In genomic region chr1:9289090-9289534, GRCh38 we compare ENCODE assay signal across 8 cellular contexts. TPM values are rescaled to one million over a fixed set of nuclear protein-coding genes. Genes with fewer than 3 reads are reported as not detected.
A peak's percentile ranks its signal among the peaks of the same experiment; 100 is the strongest.
DNase-seq lines count a peak whose midpoint lies in the region; ATAC-seq, FAIRE-seq and TF ChIP-seq lines count a peak whose summit lies in the region.

No MANE protein-coding gene starts in this region.

- H3K9me3 ChIP-seq in CD4-positive, CD25-positive, alpha-beta regulatory T cell (ENCODE audit: control insufficient read depth in 2 of 2, low read length in 2 of 2): peaks cover 9 to 10% of the 10 kb centered on the region in 2 experiments
- H3K9me3 ChIP-seq in astrocyte (ENCODE audit: insufficient read depth, low read depth, low read length): peaks cover 4% of the 10 kb centered on the region

- H3K27me3 Mint-ChIP-seq in CD4-positive, CD25-positive, alpha-beta regulatory T cell: no peaks in the 10 kb centered on the region
- H3K27me3 Mint-ChIP-seq in HFFc6 (ENCODE audit: insufficient read depth) (peaks cover 4% of the 10 kb centered on the region), astrocyte (ENCODE audit: low read depth, unreplicated experiment) (peaks cover 7% of the 10 kb centered on the region)

- H3K4me2 ChIP-seq in astrocyte (ENCODE audit: low read length): no peak overlapping the region

- peaks cover 2 to 20% (median 5%) of the 10 kb centered on the region in 7 donors for H3K9me3 Mint-ChIP-seq in CD4-positive, CD25-positive, alpha-beta regulatory T cell
- H3K9me3 Mint-ChIP-seq in HFFc6 (peaks cover 14% of the 10 kb centered on the region), astrocyte (ENCODE audit: unreplicated experiment) (peaks cover 29% of the 10 kb centered on the region)

- H4K20me1 ChIP-seq in astrocyte (ENCODE audit: insufficient read depth, low read length): peaks cover 7% of the 10 kb centered on the region

- H3K4me1 ChIP-seq in CD4-positive, CD25-positive, alpha-beta regulatory T cell (ENCODE audit: control insufficient read depth, insufficient read depth, low read length, poor library complexity, severe bottlenecking): peaks cover 29% of the 10 kb centered on the region
- peaks cover 19% of the 10 kb centered on the region for H3K4me1 ChIP-seq in astrocyte (ENCODE audit: insufficient read depth, low read length)

- H3K27ac ChIP-seq in CD4-positive, CD25-positive, alpha-beta regulatory T cell (ENCODE audit: insufficient read depth, low read length, poor library complexity, severe bottlenecking): no peak overlapping the region
- H3K27ac ChIP-seq in astrocyte (ENCODE audit: low read depth, low read length): no peak overlapping the region

- H3K79me2 ChIP-seq in astrocyte (ENCODE audit: insufficient read depth, low read length): peaks cover 7% of the 10 kb centered on the region

- no peak overlapping the region for H3K27ac Mint-ChIP-seq in CD4-positive, CD25-positive, alpha-beta regulatory T cell
- H3K27ac Mint-ChIP-seq in HFFc6: no peak overlapping the region
- no peak overlapping the region for H3K27ac Mint-ChIP-seq in astrocyte (ENCODE audit: unreplicated experiment)

- FAIRE-seq in astrocyte (lab: Jason Lieb, UNC): no peak

- no peaks in the 10 kb centered on the region for H3K27me3 ChIP-seq in CD4-positive, CD25-positive, alpha-beta regulatory T cell (ENCODE audit: control insufficient read depth, insufficient read depth, low read length)
- H3K27me3 ChIP-seq in astrocyte (ENCODE audit: insufficient read depth, low read length): no peaks in the 10 kb centered on the region

- TF ChIP-seq CTCF in HFFc6 (IDR thresholded peaks at IDR 0.05): peak; percentile 100
- peak; percentile 98 for TF ChIP-seq CTCF in astrocyte (IDR thresholded peaks at IDR 0.05; ENCODE audit: insufficient read depth, low read depth, low read length)

- no peak overlapping the region for H3K9ac ChIP-seq in astrocyte (ENCODE audit: low read length)

- no peak overlapping the region for H3K4me3 ChIP-seq in CD4-positive, CD25-positive, alpha-beta regulatory T cell (ENCODE audit: low read depth, low read length)
- H3K4me3 ChIP-seq in astrocyte (ENCODE audit: insufficient read depth, low read depth, low read length): no peak overlapping the region

- no peak for ATAC-seq in CD4-positive, CD25-positive, alpha-beta regulatory T cell (ENCODE audit: low read depth in 2 of 2)
- no peak for ATAC-seq in GM21619 (IDR thresholded peaks at IDR 0.05; ENCODE audit: unreplicated experiment)
- no peak for ATAC-seq in HG02610 (IDR thresholded peaks at IDR 0.05; ENCODE audit: unreplicated experiment)

- H2AFZ ChIP-seq in astrocyte (ENCODE audit: low read depth, low read length): no peak overlapping the region

- no peaks in the 10 kb centered on the region for H3K36me3 ChIP-seq in CD4-positive, CD25-positive, alpha-beta regulatory T cell (ENCODE audit: control insufficient read depth, insufficient read depth, low read length)
- H3K36me3 ChIP-seq in astrocyte (ENCODE audit: insufficient read depth, low read length): no peaks in the 10 kb centered on the region

- H3K36me3 Mint-ChIP-seq in CD4-positive, CD25-positive, alpha-beta regulatory T cell: peaks cover 4% of the 10 kb centered on the region
- H3K36me3 Mint-ChIP-seq in HFFc6 (ENCODE audit: low read depth) (no peaks in the 10 kb centered on the region; the same call in 1 of the 2 replicates), astrocyte (ENCODE audit: low read depth, unreplicated experiment) (peaks cover 2% of the 10 kb centered on the region)

- H3K4me3 Mint-ChIP-seq in CD4-positive, CD25-positive, alpha-beta regulatory T cell: peak overlapping the region in 2 of 4 donors; percentile 1 to 51
- H3K4me3 Mint-ChIP-seq in HFFc6 (no peak overlapping the region), astrocyte (ENCODE audit: unreplicated experiment) (no peak overlapping the region)

- H3K4me1 Mint-ChIP-seq in CD4-positive, CD25-positive, alpha-beta regulatory T cell: peaks cover 13 to 45% (median 25%) of the 10 kb centered on the region in 4 donors
- H3K4me1 Mint-ChIP-seq in HFFc6 (ENCODE audit: low read depth): peaks cover 25% of the 10 kb centered on the region
- H3K4me1 Mint-ChIP-seq in astrocyte (ENCODE audit: low read depth, unreplicated experiment): peaks cover 8% of the 10 kb centered on the region

- DNase-seq in CD4-positive, CD25-positive, alpha-beta regulatory T cell: peak; percentile 71 to 84 (median 73)
- DNase-seq in HFFc6 (peak; percentile 68), T-helper 22 cell (ENCODE audit: low read depth) (peak; percentile 45), astrocyte (ENCODE audit: low read depth) (no peak), kidney tubule cell (ENCODE audit: low spot score) (peak; percentile 73)
- peak; percentile 56 for DNase-seq in stimulated activated CD8-positive, alpha-beta memory T cell treated with anti-CD3 and anti-CD28 coated beads, Interleukin-12 subunit alpha, Interleukin-12 subunit beta, amount 100 ng/mL, for 24 hours (ENCODE audit: extremely low read depth)

RNA-seq across cellular contexts. Expression of gene SPSB1, which starts 3.6 kb away (rescaled TPM):
- total RNA-seq in CD4-positive, CD25-positive, alpha-beta regulatory T cell: 19.7 TPM
- polyA plus RNA-seq in CD4-positive, CD25-positive, alpha-beta regulatory T cell: 10 to 100 TPM in 3 of 4 donors, 1 to 10 TPM in 1; 7.0 to 12.3 (median 11.9) TPM
- 10 to 100 TPM in 1 of 6 experiments, 1 to 10 TPM in 5; 5.9 to 10.4 (median 8.6) TPM for total RNA-seq in HFFc6 (2021; fragmentation: NEBNext Ultra II Directional; extraction: Animal tissue kit (Norgen Biotek cat#: 25700))
- 53.5 and 56.7 TPM in 2 replicates for total RNA-seq in astrocyte

RNA-seq across cellular contexts. Expression of gene H6PD, which starts 54.5 kb away (rescaled TPM):
- total RNA-seq in CD4-positive, CD25-positive, alpha-beta regulatory T cell: 19.4 TPM
- polyA plus RNA-seq in CD4-positive, CD25-positive, alpha-beta regulatory T cell: 1 to 10 TPM; 7.8 to 10.0 (median 8.8) TPM
- total RNA-seq in HFFc6 (2021; fragmentation: NEBNext Ultra II Directional; extraction: Animal tissue kit (Norgen Biotek cat#: 25700)): 10 to 100 TPM; 14.6 to 19.6 (median 16.1) TPM
- total RNA-seq in astrocyte: 13.9 and 18.9 TPM in 2 replicates
